In the genomic region with DNA sequence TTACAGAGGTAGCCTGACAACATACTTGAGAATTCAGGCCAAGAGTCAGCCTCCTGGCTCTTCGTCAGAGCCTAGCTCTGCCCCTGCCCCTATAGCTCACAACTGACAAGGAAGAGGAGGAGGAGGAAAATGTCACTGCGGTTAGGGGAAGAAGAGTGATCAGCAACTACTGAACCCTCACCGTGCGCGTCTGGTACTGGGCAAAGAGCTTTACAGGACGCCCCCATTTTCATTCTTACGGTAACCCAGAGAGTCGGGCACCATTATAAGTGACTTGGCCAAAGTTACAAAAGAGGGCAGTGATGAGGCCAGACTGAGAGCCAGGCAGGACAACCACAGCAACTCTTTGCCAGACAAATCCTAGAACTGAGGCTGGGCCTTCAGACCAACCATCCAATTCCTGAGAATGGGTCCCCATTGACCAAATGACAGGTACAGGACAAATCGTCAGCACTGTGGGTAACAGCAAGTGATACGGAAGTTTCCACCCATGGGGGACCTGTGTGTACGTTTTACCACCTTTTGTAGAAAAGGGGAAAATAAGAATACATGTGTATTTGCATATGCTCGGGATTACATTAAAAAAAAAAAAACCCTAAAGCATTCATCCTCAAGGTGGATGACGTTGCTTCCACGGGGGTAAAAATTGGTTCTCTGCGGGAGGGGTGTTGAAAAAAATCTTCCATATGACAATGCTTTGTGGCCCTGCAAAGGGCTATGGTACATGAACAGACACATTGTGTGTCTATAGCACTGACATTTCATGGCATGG, we compare ENCODE assay signal across 12 cellular contexts.
DNase-seq lines count a peak whose midpoint lies in the region; ATAC-seq, FAIRE-seq and TF ChIP-seq lines count a peak whose summit lies in the region.
"Had no signal": no experiment of that assay in that cellular context is flagged by ENCODE, and none has a peak within 500 bp of the region (broad histone marks: within the 10 kb centered on the region; RNA-seq: fewer than 3 reads in every experiment).

No MANE protein-coding gene starts in this region.

- H3K79me2 ChIP-seq in HepG2 (ENCODE audit: insufficient read depth, low read length), result no peaks in the 10 kb centered on the region

- TF ChIP-seq EP300 in HepG2 (IDR thresholded peaks at IDR 0.05; ENCODE audit: low read depth in 2 of 2, low read length in 2 of 2), result no peak
- no peak for TF ChIP-seq EP300 in HepG2 (CRISPR knock-in tag; IDR thresholded peaks at IDR 0.05; ENCODE audit: borderline replicate concordance)

- no TSS peak for BruUV-seq in HepG2 (replicated peaks; lab: Mats Ljungman, UMichigan)

- H3K9ac ChIP-seq in HepG2 (ENCODE audit: insufficient read depth, low read depth, low read length), result no peak overlapping the region

- H3K9me3 Mint-ChIP-seq in activated CD8-positive, alpha-beta T cell treated with anti-CD3 and anti-CD28 coated beads, Interleukin-2, amount 10 ng/mL, durations not matched to agents 7 days and 5 days (ENCODE audit: insufficient read depth), result no peaks in the 10 kb centered on the region
- H3K9me3 Mint-ChIP-seq in memory B cell, result no peaks in the 10 kb centered on the region
- H3K9me3 Mint-ChIP-seq in type B pancreatic cell, result no peaks in the 10 kb centered on the region

- no peak overlapping the region for H2AFZ ChIP-seq in HepG2 (ENCODE audit: low read length)

- H3K4me3 Mint-ChIP-seq in activated CD8-positive, alpha-beta T cell treated with anti-CD3 and anti-CD28 coated beads, Interleukin-2, amount 10 ng/mL, durations not matched to agents 7 days and 5 days, result no peak overlapping the region
- peak overlapping the region; percentile 67 for H3K4me3 Mint-ChIP-seq in memory B cell
- peak overlapping the region; percentile 78 for H3K4me3 Mint-ChIP-seq in type B pancreatic cell

- no peak for FAIRE-seq in HepG2 (lab: Jason Lieb, UNC)
- FAIRE-seq: urothelium cell line had no signal

- ATAC-seq in HepG2 (no peak), right lobe of liver (no peak), memory B cell (ENCODE audit: low read depth) (peak; percentile 84), HG02981 (IDR thresholded peaks at IDR 0.05; ENCODE audit: unreplicated experiment) (no peak), HG03432 (IDR thresholded peaks at IDR 0.05; ENCODE audit: unreplicated experiment) (no peak), GM19395 (IDR thresholded peaks at IDR 0.05; ENCODE audit: unreplicated experiment) (no peak)
- no peak for ATAC-seq in activated CD8-positive, alpha-beta T cell treated with anti-CD3 and anti-CD28 coated beads, Interleukin-2, amount 10 ng/mL, durations not matched to agents 7 days and 5 days

- H3K27me3 ChIP-seq in HepG2 (ENCODE audit: control insufficient read depth in 1 of 2, insufficient read depth in 2 of 2, low read length in 2 of 2) (no peaks in the 10 kb centered on the region), right lobe of liver (no peaks in the 10 kb centered on the region)
- H3K27me3 ChIP-seq: esophagus muscularis mucosa, right atrium auricular region had no signal

- CTCF ChIA-PET in HepG2 (lab: Yijun Ruan, JAX; ENCODE audit: low intra/inter-chr PET ratio, low total read pairs), result no interaction called here
- CTCF ChIA-PET in activated CD8-positive, alpha-beta T cell treated with anti-CD3 and anti-CD28 coated beads, Interleukin-2, amount 10 ng/mL, durations not matched to agents 7 days and 5 days (lab: Charles Lee), result interaction anchor here (1.1 to 2.1 kb wide), 3 partner anchors 39 to 170 kb away, joined by 3 to 11 read pairs (median 7); partner anchors contain the start of gene NFATC2

- POLR2A ChIA-PET in HepG2 (lab: Yijun Ruan, JAX), result interaction anchor here (1.3 kb wide), 1 partner anchor 12 kb away, joined by 5 read pairs; no protein-coding TSS in a partner anchor
- POLR2A ChIA-PET in activated CD8-positive, alpha-beta T cell treated with anti-CD3 and anti-CD28 coated beads, Interleukin-2, amount 10 ng/mL, durations not matched to agents 7 days and 5 days (lab: Charles Lee), result interaction anchor here (0.6 kb wide), 1 partner anchor 495 kb away, joined by 3 read pairs; no protein-coding TSS in a partner anchor

- H3K4me3 ChIP-seq in HepG2 (replicated peaks in 1 of 3; ENCODE audit: insufficient read depth in 1 of 3, low read depth in 2 of 3, low read length in 3 of 3), result no peak overlapping the region
- no peak overlapping the region for H3K4me3 ChIP-seq in right lobe of liver
- H3K4me3 ChIP-seq: esophagus muscularis mucosa, right atrium auricular region had no signal

- intact Hi-C loops in HepG2 (cut with micrococcal nuclease; ENCODE audit: unreplicated experiment) (loop anchor here (10.0 kb wide), 1 partner anchor 80 kb away; no protein-coding TSS in a partner anchor), right lobe of liver (cut with DNase I) (no loop called here)

- H3K4me2 ChIP-seq in HepG2 (ENCODE audit: low read depth, low read length), result no peak overlapping the region

- DNase-seq in HepG2 (ENCODE audit: low spot score), result no peak
- DNase-seq in right lobe of liver, result no peak
- no peak for DNase-seq in activated CD8-positive, alpha-beta T cell treated with anti-CD3 and anti-CD28 coated beads, Interleukin-2, amount 10 ng/mL, durations not matched to agents 7 days and 5 days
- DNase-seq in memory B cell (ENCODE audit: low spot score in 2 of 2), result peak in 1 of 2 donors; percentile 44
- no peak for DNase-seq in type B pancreatic cell (ENCODE audit: extremely low spot score, unreplicated experiment)
- DNase-seq: DMS79 had no signal

- peaks cover 47% of the 10 kb centered on the region for H3K4me1 ChIP-seq in HepG2 (ENCODE audit: insufficient read depth, low read length)
- peaks cover 0 to 19% (median under 1%) of the 10 kb centered on the region in 4 donors for H3K4me1 ChIP-seq in right lobe of liver

- peaks cover 75% of the 10 kb centered on the region for H3K4me1 Mint-ChIP-seq in activated CD8-positive, alpha-beta T cell treated with anti-CD3 and anti-CD28 coated beads, Interleukin-2, amount 10 ng/mL, durations not matched to agents 7 days and 5 days (ENCODE audit: low read depth)
- H3K4me1 Mint-ChIP-seq in memory B cell (peaks cover 44% of the 10 kb centered on the region), type B pancreatic cell (ENCODE audit: unreplicated experiment) (peaks cover 42% of the 10 kb centered on the region)

- H3K27ac ChIP-seq in HepG2 (ENCODE audit: extremely low read length, insufficient read depth, low read length) (no peak overlapping the region), right lobe of liver (no peak overlapping the region)
- H3K27ac ChIP-seq: esophagus muscularis mucosa, right atrium auricular region had no signal

- H4K20me1 ChIP-seq in HepG2 (ENCODE audit: insufficient read depth, low read length), result no peaks in the 10 kb centered on the region

- in situ Hi-C loops in HepG2 (cut with HindIII; ENCODE audit: extremely low pct_ligation_motif_present, low pct_unique_long_range_greater_than_20kb), result no loop called here

- TF ChIP-seq CTCF in HepG2 (CRISPR knock-in tag; IDR thresholded peaks at IDR 0.05) (no peak), right lobe of liver (IDR thresholded peaks at IDR 0.05) (no peak), type B pancreatic cell (conservative IDR thresholded peaks at IDR 0.05) (no peak)

- TF ChIP-seq POLR2A in HepG2 (IDR thresholded peaks at IDR 0.05; ENCODE audit: insufficient read depth in 1 of 2, low read depth in 2 of 2, low read length in 2 of 2), result no peak
- no peak for TF ChIP-seq POLR2A in right lobe of liver (IDR thresholded peaks at IDR 0.05)

- H3K9me3 ChIP-seq in HepG2 (ENCODE audit: low read length), result no peaks in the 10 kb centered on the region
- H3K9me3 ChIP-seq in right lobe of liver, result no peaks in the 10 kb centered on the region
- H3K9me3 ChIP-seq: esophagus muscularis mucosa, right atrium auricular region had no signal

- H3K27ac Mint-ChIP-seq in activated CD8-positive, alpha-beta T cell treated with anti-CD3 and anti-CD28 coated beads, Interleukin-2, amount 10 ng/mL, durations not matched to agents 7 days and 5 days, result peak overlapping the region; percentile 60
- H3K27ac Mint-ChIP-seq in memory B cell, result peak overlapping the region; percentile 97
- H3K27ac Mint-ChIP-seq in type B pancreatic cell, result peak overlapping the region; percentile 100

- TF ChIP-seq RAD21 in HepG2 (CRISPR knock-in tag; IDR thresholded peaks at IDR 0.05), result no peak

- H3K36me3 ChIP-seq in HepG2 (replicated peaks in 1 of 2; ENCODE audit: control insufficient read depth in 1 of 2, insufficient read depth in 2 of 2, low read length in 2 of 2) (no peaks in the 10 kb centered on the region; a peak in 1 of 5 replicates), right lobe of liver (peaks cover 0 to 2% (median 0%) of the 10 kb centered on the region in 4 donors)
- H3K36me3 ChIP-seq: esophagus muscularis mucosa, right atrium auricular region had no signal

- peaks cover 77% of the 10 kb centered on the region for H3K36me3 Mint-ChIP-seq in activated CD8-positive, alpha-beta T cell treated with anti-CD3 and anti-CD28 coated beads, Interleukin-2, amount 10 ng/mL, durations not matched to agents 7 days and 5 days (ENCODE audit: low read depth)
- H3K36me3 Mint-ChIP-seq in memory B cell, result peaks cover 21% of the 10 kb centered on the region
- H3K36me3 Mint-ChIP-seq in type B pancreatic cell, result no peaks in the 10 kb centered on the region

- no peaks in the 10 kb centered on the region for H3K27me3 Mint-ChIP-seq in activated CD8-positive, alpha-beta T cell treated with anti-CD3 and anti-CD28 coated beads, Interleukin-2, amount 10 ng/mL, durations not matched to agents 7 days and 5 days (ENCODE audit: low read depth)
- no peaks in the 10 kb centered on the region for H3K27me3 Mint-ChIP-seq in memory B cell
- H3K27me3 Mint-ChIP-seq in type B pancreatic cell, result no peaks in the 10 kb centered on the region

- 92% methylated on average over 15 of the region's 15 CpGs for WGBS in HepG2 (ENCODE audit: low lambda C conversion rate)
- WGBS in right lobe of liver (ENCODE audit: insufficient coverage, low coverage, low lambda C conversion rate, missing lambda C conversion rate), result 81% methylated on average over 7 of the region's 15 CpGs

TF ChIP-seq in HepG2, 621 proteins besides CTCF, POLR2A, EP300 and RAD21 (continues in another document):
- 0 out of 2 replicates have a peak, but pooled peaks have one; percentile 26 for TF ChIP-seq HIVEP1 (CRISPR knock-in tag; IDR thresholded peaks at IDR 0.05)
- 0 out of 2 replicates have a peak, but pooled peaks have one; percentile 30 for TF ChIP-seq DR1 (CRISPR knock-in tag; IDR thresholded peaks at IDR 0.05)
- TF ChIP-seq SOX5 (CRISPR knock-in tag; IDR thresholded peaks at IDR 0.05; ENCODE audit: borderline replicate concordance), result no peak
- TF ChIP-seq CAMTA2 (CRISPR knock-in tag; IDR thresholded peaks at IDR 0.05; ENCODE audit: borderline replicate concordance), result 0 out of 2 replicates have a peak, but pooled peaks have one; percentile 56
